Comparison of ENCODE assay signal across 1 cellular context in the genomic region with DNA sequence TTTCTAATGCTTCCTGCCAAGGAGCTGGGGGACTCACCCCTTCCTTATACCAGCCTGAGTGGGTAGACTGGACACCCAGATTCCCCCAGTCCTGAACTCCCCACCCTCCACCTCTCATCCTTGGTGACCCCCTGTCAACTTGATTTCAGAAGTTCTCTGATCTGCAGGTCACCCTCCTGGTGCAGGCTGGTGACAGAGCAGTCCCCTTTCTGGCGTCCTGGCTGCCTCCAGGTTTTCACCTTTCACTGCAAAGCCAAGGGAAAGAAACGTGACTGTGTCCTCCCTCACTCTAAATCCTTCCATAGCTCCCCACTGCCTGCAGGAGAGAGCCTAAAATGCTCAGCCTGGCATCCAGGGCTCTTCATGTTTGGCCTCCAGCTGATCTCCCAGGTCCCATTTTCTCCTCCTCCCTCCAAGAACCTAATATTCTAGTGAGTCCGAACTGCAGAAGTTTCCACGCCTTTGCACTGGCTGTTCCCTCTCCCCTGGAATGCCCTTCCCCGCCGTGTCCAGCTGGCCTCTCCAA.
A peak's percentile ranks its signal among the peaks of the same experiment; 100 is the strongest.
TF ChIP-seq lines count a peak whose summit lies in the region.

No MANE protein-coding gene starts in this region.

TF ChIP-seq in K562, 482 proteins besides CTCF, POLR2A, EP300 and RAD21:
- TF ChIP-seq KDM1A (IDR thresholded peaks at IDR 0.05) (peak; percentile 37 to 57; a peak in 2 of 4 replicates), ZFP36 (IDR thresholded peaks at IDR 0.05; ENCODE audit: low read depth, low read length, partially characterized antibody) (peak; percentile 47), BCOR (IDR thresholded peaks at IDR 0.05) (peak; percentile 61; the same call in 1 of the 2 replicates), ELF4 (CRISPR knock-in tag; IDR thresholded peaks at IDR 0.05) (no peak), RBM25 (IDR thresholded peaks at IDR 0.05; ENCODE audit: low read depth, low read length, severe bottlenecking) (peak; percentile 13)
